ENCODE assay signal across 24 cellular contexts in the genomic region with DNA sequence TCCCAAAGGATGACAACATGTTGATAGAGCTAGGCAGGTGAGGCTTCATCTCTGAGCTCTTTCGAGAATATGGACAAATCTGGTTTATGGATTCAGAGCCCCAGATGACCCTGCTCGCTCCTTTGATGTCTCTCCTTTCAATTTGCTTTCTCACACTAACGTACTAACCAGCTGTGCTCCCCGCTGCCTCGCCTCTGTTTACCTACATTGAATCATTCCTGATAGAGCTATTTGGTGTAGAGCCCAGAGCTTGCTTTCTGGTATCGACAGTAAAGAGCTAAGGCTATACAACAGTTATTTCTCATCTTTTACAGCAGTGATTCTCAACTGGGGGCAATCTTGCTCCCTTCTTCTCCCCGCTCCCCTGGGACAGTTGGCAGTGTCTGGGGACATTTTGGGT. TPM values are rescaled to one million over a fixed set of nuclear protein-coding genes. Genes with fewer than 3 reads are reported as not detected.
DNase-seq lines count a peak whose midpoint lies in the region; ATAC-seq, FAIRE-seq and TF ChIP-seq lines count a peak whose summit lies in the region.
"Had no signal": no experiment of that assay in that cellular context is flagged by ENCODE, and none has a peak within 500 bp of the region (broad histone marks: within the 10 kb centered on the region; RNA-seq: fewer than 3 reads in every experiment).

No MANE protein-coding gene starts in this region.

- H3K27me3 ChIP-seq in RWPE2 (ENCODE audit: insufficient read depth, poor library complexity, severe bottlenecking) = no peaks in the 10 kb centered on the region
- H3K27me3 ChIP-seq in tibial artery = no peaks in the 10 kb centered on the region
- H3K27me3 ChIP-seq: SJSA1 had no signal

- DNase-seq in RWPE2 (ENCODE audit: low spot score) (no peak), epithelial cell of esophagus (ENCODE audit: low read depth) (peak; percentile 27), mucosa of descending colon (peak in 1 of 3 donors; percentile 33), HuH-7.5 (ENCODE audit: low spot score) (no peak), kidney (no peak), tibial artery (no peak)
- DNase-seq: C1 segment of cervical spinal cord; CD4-positive, alpha-beta memory T cell; COR-L47; DMS 273 treated with DMSO at 0.1 percent for 48 hours; DND-41; KBM-7; MV-4-11; NCI-H1105; NCI-H1436 treated with DMSO at 0.1 percent for 48 hours; NCI-H187 treated with DMSO at 0.1 percent for 48 hours; NCI-H2107; NCI-H524; NCI-H748 treated with DMSO at 0.1 percent for 48 hours had no signal

- H3K4me3 ChIP-seq in RWPE2 (ENCODE audit: severe bottlenecking) (no peak overlapping the region), epithelial cell of esophagus (ENCODE audit: low read length) (no peak overlapping the region), mucosa of descending colon (no peak overlapping the region), kidney (ENCODE audit: low read length in 2 of 2) (no peak overlapping the region), tibial artery (no peak overlapping the region)
- H3K4me3 ChIP-seq: SJSA1 had no signal

- H3K4me1 ChIP-seq in RWPE2 (ENCODE audit: insufficient read depth, poor library complexity, severe bottlenecking) = peaks cover 27% of the 10 kb centered on the region
- no peaks in the 10 kb centered on the region for H3K4me1 ChIP-seq in mucosa of descending colon (ENCODE audit: low read depth)
- no peaks in the 10 kb centered on the region for H3K4me1 ChIP-seq in kidney (ENCODE audit: control insufficient read depth in 1 of 2, insufficient read depth in 1 of 2, low read depth in 1 of 2, low read length in 2 of 2)
- peaks cover 0 to 5% (median 0%) of the 10 kb centered on the region in 4 donors for H3K4me1 ChIP-seq in tibial artery

- H3K9ac ChIP-seq in kidney (ENCODE audit: low read length in 2 of 2) = no peak overlapping the region

- H3K36me3 ChIP-seq in RWPE2 (ENCODE audit: low read depth) = no peaks in the 10 kb centered on the region
- no peaks in the 10 kb centered on the region for H3K36me3 ChIP-seq in mucosa of descending colon (ENCODE audit: low read depth)
- H3K36me3 ChIP-seq in kidney (ENCODE audit: control insufficient read depth in 1 of 2, insufficient read depth in 2 of 2, low read length in 2 of 2) = no peaks in the 10 kb centered on the region
- no peaks in the 10 kb centered on the region for H3K36me3 ChIP-seq in tibial artery
- H3K36me3 ChIP-seq: SJSA1 had no signal

- no peak for TF ChIP-seq CTCF in RWPE2 (IDR thresholded peaks at IDR 0.05; ENCODE audit: poor library complexity, severe bottlenecking)
- TF ChIP-seq CTCF in epithelial cell of esophagus (IDR thresholded peaks at IDR 0.05; ENCODE audit: insufficient read depth, low read depth, low read length, missing control alignments) = no peak
- no peak for TF ChIP-seq CTCF in mucosa of descending colon (IDR thresholded peaks at IDR 0.05)
- TF ChIP-seq CTCF in kidney (IDR thresholded peaks at IDR 0.05; ENCODE audit: borderline replicate concordance, extremely low read depth, insufficient read depth) = no peak
- no peak for TF ChIP-seq CTCF in tibial artery (IDR thresholded peaks at IDR 0.05)

- FAIRE-seq in kidney (lab: Jason Lieb, UNC) = no peak
- FAIRE-seq: HepG2 had no signal

- no peaks in the 10 kb centered on the region for H3K9me3 ChIP-seq in RWPE2 (ENCODE audit: severe bottlenecking)
- H3K9me3 ChIP-seq in mucosa of descending colon = no peaks in the 10 kb centered on the region
- no peaks in the 10 kb centered on the region for H3K9me3 ChIP-seq in kidney (ENCODE audit: control insufficient read depth in 1 of 2, low read length in 2 of 2)
- no peaks in the 10 kb centered on the region for H3K9me3 ChIP-seq in tibial artery
- H3K9me3 ChIP-seq: SJSA1 had no signal

- intact Hi-C loops in mucosa of descending colon (cut with DNase I, micrococcal nuclease) (no loop called here), kidney (cut with DNase I) (no loop called here), tibial artery (cut with DNase I; ENCODE audit: low total_unique reads) (no loop called here)

- H3K27ac ChIP-seq in RWPE2 (ENCODE audit: poor library complexity, severe bottlenecking) (peak overlapping the region; percentile 96), kidney (ENCODE audit: low read depth in 2 of 2, low read length in 2 of 2) (no peak overlapping the region), tibial artery (no peak overlapping the region)
- H3K27ac ChIP-seq: SJSA1 had no signal

- no peak for ATAC-seq in RWPE2 (ENCODE audit: low read depth)
- ATAC-seq in mucosa of descending colon = peak; percentile 89
- ATAC-seq in HG02870 (IDR thresholded peaks at IDR 0.05; ENCODE audit: unreplicated experiment) = no peak
- ATAC-seq: HCT116, HepG2, Right ventricle myocardium inferior had no signal

RNA-seq across cellular contexts. Expression of a gene that starts 8.9 kb away (rescaled TPM):
- 10 to 100 TPM; 23.5 to 41.8 (median 33.6) TPM for total RNA-seq in mucosa of descending colon
- 26.3 TPM for total RNA-seq in kidney
- polyA plus RNA-seq in kidney (ENCODE audit: insufficient read depth, low read depth, low replicate concordance) = 14.7 TPM
